ENCODE assay signal across 8 cellular contexts in genomic region chr2:10448646-10449480, GRCh38. TPM values are rescaled to one million over a fixed set of nuclear protein-coding genes. Genes with fewer than 3 reads are reported as not detected.
DNase-seq lines count a peak whose midpoint lies in the region; ATAC-seq, FAIRE-seq and TF ChIP-seq lines count a peak whose summit lies in the region.

No MANE protein-coding gene starts in this region.

- peak in 1 of 2 experiments; percentile 26; a peak in 1 of 4 replicates for TF ChIP-seq RAD21 in H1 (IDR thresholded peaks at IDR 0.05 in 1 of 2, conservative IDR thresholded peaks at IDR 0.05 in 1 of 2; ENCODE audit: low read depth in 2 of 2, low read length in 2 of 2)

- H3K4me3 ChIP-seq in H1 (ENCODE audit: extremely low read depth in 1 of 4, insufficient read depth in 2 of 4, low read depth in 3 of 4, low read length in 4 of 4): peak overlapping the region; percentile 46 to 76 (median 49)
- peak overlapping the region; percentile 45 to 72 for H3K4me3 ChIP-seq in muscle layer of colon (ENCODE audit: low read depth in 1 of 2, low read length in 2 of 2)

- peaks cover 3 to 9% (median 8%) of the 10 kb centered on the region in 4 experiments; a peak in 4 of 8 replicates for H3K36me3 ChIP-seq in H1 (ENCODE audit: control insufficient read depth in 2 of 4, insufficient read depth in 4 of 4, low read length in 3 of 4)
- H3K36me3 ChIP-seq in muscle layer of colon (ENCODE audit: insufficient read depth, low read length): peaks cover 7% of the 10 kb centered on the region

- H3K79me2 ChIP-seq in H1 (ENCODE audit: control insufficient read depth in 1 of 2, insufficient read depth in 2 of 2, low read length in 2 of 2): peaks cover 0 to 23% of the 10 kb centered on the region in 2 experiments; a peak in 2 of 4 replicates

- peak overlapping the region; percentile 12 for H4K5ac ChIP-seq in H1 (ENCODE audit: insufficient read length, low read depth, low read length)

- peaks cover 2 to 10% (median 4%) of the 10 kb centered on the region in 4 experiments; a peak in 6 of 7 replicates for H3K4me1 ChIP-seq in H1 (replicated peaks in 1 of 4; ENCODE audit: control insufficient read depth in 3 of 4, insufficient read depth in 4 of 4, low read length in 3 of 4)
- peaks cover 20% of the 10 kb centered on the region for H3K4me1 ChIP-seq in muscle layer of colon (ENCODE audit: insufficient read depth, low read length)

- H3K9ac ChIP-seq in H1 (replicated peaks in 1 of 4; ENCODE audit: extremely low read depth in 1 of 4, low read depth in 3 of 4, low read length in 3 of 4) (peak overlapping the region; percentile 64 to 88 (median 74)), muscle layer of colon (ENCODE audit: low read length) (peak overlapping the region; percentile 42)

- FAIRE-seq in H1 (lab: Jason Lieb, UNC): no peak

- no peak overlapping the region; the same call in 1 of the 2 replicates for H2AK5ac ChIP-seq in H1 (ENCODE audit: low read depth, low read length)

- peak overlapping the region; percentile 62; the same call in 1 of the 2 replicates for H3K18ac ChIP-seq in H1 (ENCODE audit: extremely low read depth, low read length)

- peak overlapping the region; percentile 90 to 97 for H3K4me2 ChIP-seq in H1 (ENCODE audit: insufficient read depth in 1 of 2, low read depth in 2 of 2, low read length in 2 of 2)

- TF ChIP-seq POLR2A in H1 (IDR thresholded peaks at IDR 0.05; ENCODE audit: control extremely low read depth in 1 of 2, low read depth in 2 of 2, low read length in 2 of 2): no peak; a peak in 2 of 3 replicates

- H3K27me3 ChIP-seq in H1 (replicated peaks in 1 of 4; ENCODE audit: control insufficient read depth in 3 of 4, extremely low read depth in 1 of 4, insufficient read depth in 3 of 4, low read length in 3 of 4) (peaks cover 0 to 28% (median 12%) of the 10 kb centered on the region in 4 experiments; a peak in 5 of 7 replicates), muscle layer of colon (ENCODE audit: control insufficient read depth in 1 of 2, insufficient read depth in 2 of 2, low read length in 2 of 2) (no peaks in the 10 kb centered on the region)

- H3K23ac ChIP-seq in H1 (ENCODE audit: insufficient read length): no peak overlapping the region

- no peak overlapping the region for H2BK120ac ChIP-seq in H1 (replicated peaks; ENCODE audit: low read depth, low read length)

- H3K4ac ChIP-seq in H1 (replicated peaks; ENCODE audit: insufficient read length, low read depth, low read length): no peak overlapping the region

- peak overlapping the region; percentile 85; the same call in 1 of the 2 replicates for H2BK5ac ChIP-seq in H1 (ENCODE audit: low read depth, low read length)

- peak overlapping the region; percentile 96 for H4K8ac ChIP-seq in H1 (ENCODE audit: extremely low read depth, insufficient read depth, low read length)

- CTCF ChIA-PET in H1 (lab: Charles Lee; ENCODE audit: partially characterized antibody): interaction anchor here (0.6 to 2.0 kb wide), 8 partner anchors 10 to 308 kb away, joined by 3 to 7 read pairs (median 3); no protein-coding TSS in a partner anchor

- H2BK12ac ChIP-seq in H1 (ENCODE audit: low read depth, low read length): peak overlapping the region; percentile 68; the same call in 1 of the 2 replicates

- H2BK20ac ChIP-seq in H1 (ENCODE audit: low read length): no peak overlapping the region

- peak overlapping the region; percentile 53; the same call in 1 of the 2 replicates for H2BK15ac ChIP-seq in H1 (ENCODE audit: low read length)

- WGBS in H1 (ENCODE audit: extremely low coverage in 1 of 2, insufficient coverage in 1 of 2, insufficient read length in 1 of 2, insufficient replicate concordance in 2 of 2, low coverage in 1 of 2, low lambda C conversion rate in 2 of 2, missing lambda C conversion rate in 1 of 2), 2 experiments: 7% methylated on average over 43 of the region's 61 CpGs; no CpG with 5 or more reads in 1 of the 2 experiments

- no peak for TF ChIP-seq EP300 in H1 (IDR thresholded peaks at IDR 0.05; ENCODE audit: borderline replicate concordance in 1 of 2, low read depth in 2 of 2, low read length in 2 of 2)

- H2AFZ ChIP-seq in H1 (ENCODE audit: low read length): peak overlapping the region; percentile 21; the same call in 1 of the 2 replicates

- no peak overlapping the region for H3K14ac ChIP-seq in H1 (ENCODE audit: insufficient read length)

- POLR2A ChIA-PET in H1 (lab: Charles Lee; ENCODE audit: partially characterized antibody): interaction anchor here (0.6 to 4.7 kb wide), 14 partner anchors 8 to 328 kb away, joined by 3 to 44 read pairs (median 3); partner anchors contain the start of gene NOL10

- H3K23me2 ChIP-seq in H1 (ENCODE audit: low read depth, low read length): peaks cover 4% of the 10 kb centered on the region; the same call in 1 of the 2 replicates

- no peak overlapping the region for H3K56ac ChIP-seq in H1 (replicated peaks; ENCODE audit: insufficient read length, low read depth, low read length)

- DNase-seq in AML-193 (lab: John Stamatoyannopoulos, UW) (peak; percentile 94 to 96), GM19240 (ENCODE audit: insufficient read length, low spot score) (peak; percentile 91), NCI-H748 (lab: John Stamatoyannopoulos, UW; ENCODE audit: unreplicated experiment) (peak; percentile 97), H1 (ENCODE audit: low read depth in 1 of 2, low spot score in 2 of 2) (peak; percentile 61 to 88)
- DNase-seq in activated CD4-positive, alpha-beta T cell treated with anti-CD3 and anti-CD28 coated beads, Interleukin-2, amount 50 U/mL, for 24 hours (ENCODE audit: low read depth in 1 of 2, low spot score in 1 of 2): peak; percentile 82 to 91
- DNase-seq in stimulated activated CD8-positive, alpha-beta memory T cell treated with anti-CD3 and anti-CD28 coated beads, Interleukin-7, amount 100 ng/mL, for 1 hour (ENCODE audit: low read depth in 2 of 2): peak; percentile 14 to 87

- peak; percentile 65 for ATAC-seq in HG03432 (IDR thresholded peaks at IDR 0.05; ENCODE audit: unreplicated experiment)

- no peaks in the 10 kb centered on the region for H3K9me3 ChIP-seq in H1 (ENCODE audit: insufficient read depth in 2 of 2, low read depth in 1 of 2, low read length in 1 of 2)
- no peaks in the 10 kb centered on the region for H3K9me3 ChIP-seq in muscle layer of colon (ENCODE audit: low read length)

- H4K91ac ChIP-seq in H1 (replicated peaks; ENCODE audit: insufficient read length, low read length): peak overlapping the region; percentile 52

- H3K27ac ChIP-seq in H1 (ENCODE audit: low read depth, low read length): peak overlapping the region; percentile 55; the same call in 1 of the 2 replicates
- peak overlapping the region; percentile 89 for H3K27ac ChIP-seq in muscle layer of colon (ENCODE audit: low read depth, low read length)

- peaks cover 0 to 2% of the 10 kb centered on the region in 2 experiments for H4K20me1 ChIP-seq in H1 (replicated peaks in 1 of 2; ENCODE audit: control insufficient read depth in 1 of 2, insufficient read depth in 2 of 2, low read length in 2 of 2)

- no peaks in the 10 kb centered on the region for H3K79me1 ChIP-seq in H1 (ENCODE audit: low read depth, low read length)

- TF ChIP-seq CTCF in H1 (IDR thresholded peaks at IDR 0.05; ENCODE audit: control extremely low read depth in 1 of 3, insufficient read depth in 1 of 3, low read depth in 1 of 3, low read length in 3 of 3): peak in 1 of 3 experiments; percentile 15; a peak in 1 of 4 replicates

TF ChIP-seq in H1, 55 proteins besides CTCF, POLR2A, EP300 and RAD21 (continues in another document):
- TF ChIP-seq, protein P1, sequence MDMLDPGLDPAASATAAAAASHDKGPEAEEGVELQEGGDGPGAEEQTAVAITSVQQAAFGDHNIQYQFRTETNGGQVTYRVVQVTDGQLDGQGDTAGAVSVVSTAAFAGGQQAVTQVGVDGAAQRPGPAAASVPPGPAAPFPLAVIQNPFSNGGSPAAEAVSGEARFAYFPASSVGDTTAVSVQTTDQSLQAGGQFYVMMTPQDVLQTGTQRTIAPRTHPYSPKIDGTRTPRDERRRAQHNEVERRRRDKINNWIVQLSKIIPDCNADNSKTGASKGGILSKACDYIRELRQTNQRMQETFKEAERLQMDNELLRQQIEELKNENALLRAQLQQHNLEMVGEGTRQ (IDR thresholded peaks at IDR 0.05; ENCODE audit: low read length): peak; percentile 39; the same call in 1 of the 2 replicates
- TF ChIP-seq HDAC2 (IDR thresholded peaks at IDR 0.05; ENCODE audit: borderline replicate concordance in 1 of 2, low read depth in 2 of 2, low read length in 2 of 2): no peak
- peak; percentile 64 for TF ChIP-seq PHF8 (conservative IDR thresholded peaks at IDR 0.05; ENCODE audit: low read depth, low read length)
- TF ChIP-seq GTF2F1 (IDR thresholded peaks at IDR 0.05; ENCODE audit: borderline replicate concordance, low read depth, low read length): peak; percentile 38
- peak; percentile 48 for TF ChIP-seq POLR2AphosphoS5 (IDR thresholded peaks at IDR 0.05; ENCODE audit: low read depth, low read length)
- no peak for TF ChIP-seq CREB1 (IDR thresholded peaks at IDR 0.05)
- no peak for TF ChIP-seq RFX5 (IDR thresholded peaks at IDR 0.05; ENCODE audit: borderline replicate concordance, low read depth, low read length)
- peak; percentile 40 for TF ChIP-seq NRF1 (IDR thresholded peaks at IDR 0.05; ENCODE audit: low read depth, low read length)
- peak; percentile 40 for TF ChIP-seq ASH2L (IDR thresholded peaks at IDR 0.05; ENCODE audit: low read length)
- no peak for TF ChIP-seq BCL11A (IDR thresholded peaks at IDR 0.05; ENCODE audit: low read depth in 2 of 2, low read length in 2 of 2)
- TF ChIP-seq, protein P2, sequence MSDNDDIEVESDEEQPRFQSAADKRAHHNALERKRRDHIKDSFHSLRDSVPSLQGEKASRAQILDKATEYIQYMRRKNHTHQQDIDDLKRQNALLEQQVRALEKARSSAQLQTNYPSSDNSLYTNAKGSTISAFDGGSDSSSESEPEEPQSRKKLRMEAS (IDR thresholded peaks at IDR 0.05): peak; percentile 99
- no peak for TF ChIP-seq ZNF274 (IDR thresholded peaks at IDR 0.05; ENCODE audit: borderline replicate concordance, extremely low read depth, low read length)
- no peak for TF ChIP-seq ATF3 (IDR thresholded peaks at IDR 0.05; ENCODE audit: insufficient read depth, low read depth, low read length)

RNA-seq across cellular contexts. Expression of gene ODC1, which starts 0.7 kb away (rescaled TPM):
- total RNA-seq in H1 (2021; fragmentation: NEBNext Ultra II Directional; extraction: Animal tissue kit (Norgen Biotek cat#: 25700)): 73.6 and 76.7 TPM in 2 replicates
- polyA plus RNA-seq in H1 (2011; rRNA removed): 39.9 and 57.2 TPM in 2 replicates
- polyA plus RNA-seq in H1 (2011; cell fraction: cytosol; rRNA removed): 52.1 TPM
- polyA plus RNA-seq in H1 (2011; cell fraction: nucleus; rRNA removed): 28.3 TPM
- 51.1 to 69.3 TPM (median 56.4 TPM) in 4 replicates for polyA plus RNA-seq in H1 (2012, experiment 1 of 2)
- 47.0 TPM for polyA plus RNA-seq in H1 (2012, experiment 2 of 2)
- polyA plus RNA-seq in H1 (2013, experiment 1 of 2): 36.2 TPM
- 38.4 TPM for polyA plus RNA-seq in H1 (2013, experiment 2 of 2)
- 62.9 and 69.6 TPM in 2 replicates for polyA minus RNA-seq in H1 (2011; rRNA and poly(A)+ RNA removed)
- polyA minus RNA-seq in H1 (2011; cell fraction: cytosol; rRNA and poly(A)+ RNA removed): 26.7 TPM
- polyA minus RNA-seq in H1 (2011; cell fraction: nucleus; rRNA and poly(A)+ RNA removed): 24.6 TPM

Comparison
In these comparisons a context has a peak if more than half of its experiments do, and no peak if none do; other contexts are left out.
1. Peak in every context shown above with its lines: DNase-seq, ATAC-seq, H3K4me3 ChIP-seq and H3K27ac ChIP-seq.